2 cellular contexts compared by ENCODE assay signal in genomic region chr1:1162597-1163537, GRCh38.
TF ChIP-seq lines count a peak whose summit lies in the region.

No MANE protein-coding gene starts in this region.

TF ChIP-seq in H1, 55 proteins besides CTCF, POLR2A, EP300 and RAD21:
- no peak for TF ChIP-seq SUZ12 (IDR thresholded peaks at IDR 0.05; ENCODE audit: low read length)
- no peak for TF ChIP-seq SP4 (IDR thresholded peaks at IDR 0.05; ENCODE audit: low read length)
- TF ChIP-seq BRCA1 (IDR thresholded peaks at IDR 0.05; ENCODE audit: low read depth, low read length) = no peak
- TF ChIP-seq CBX8 (IDR thresholded peaks at IDR 0.05; ENCODE audit: borderline replicate concordance, low read depth, low read length) = no peak
- no peak for TF ChIP-seq EGR1 (IDR thresholded peaks at IDR 0.05; ENCODE audit: borderline replicate concordance, low read depth, low read length)
- TF ChIP-seq, protein P1, sequence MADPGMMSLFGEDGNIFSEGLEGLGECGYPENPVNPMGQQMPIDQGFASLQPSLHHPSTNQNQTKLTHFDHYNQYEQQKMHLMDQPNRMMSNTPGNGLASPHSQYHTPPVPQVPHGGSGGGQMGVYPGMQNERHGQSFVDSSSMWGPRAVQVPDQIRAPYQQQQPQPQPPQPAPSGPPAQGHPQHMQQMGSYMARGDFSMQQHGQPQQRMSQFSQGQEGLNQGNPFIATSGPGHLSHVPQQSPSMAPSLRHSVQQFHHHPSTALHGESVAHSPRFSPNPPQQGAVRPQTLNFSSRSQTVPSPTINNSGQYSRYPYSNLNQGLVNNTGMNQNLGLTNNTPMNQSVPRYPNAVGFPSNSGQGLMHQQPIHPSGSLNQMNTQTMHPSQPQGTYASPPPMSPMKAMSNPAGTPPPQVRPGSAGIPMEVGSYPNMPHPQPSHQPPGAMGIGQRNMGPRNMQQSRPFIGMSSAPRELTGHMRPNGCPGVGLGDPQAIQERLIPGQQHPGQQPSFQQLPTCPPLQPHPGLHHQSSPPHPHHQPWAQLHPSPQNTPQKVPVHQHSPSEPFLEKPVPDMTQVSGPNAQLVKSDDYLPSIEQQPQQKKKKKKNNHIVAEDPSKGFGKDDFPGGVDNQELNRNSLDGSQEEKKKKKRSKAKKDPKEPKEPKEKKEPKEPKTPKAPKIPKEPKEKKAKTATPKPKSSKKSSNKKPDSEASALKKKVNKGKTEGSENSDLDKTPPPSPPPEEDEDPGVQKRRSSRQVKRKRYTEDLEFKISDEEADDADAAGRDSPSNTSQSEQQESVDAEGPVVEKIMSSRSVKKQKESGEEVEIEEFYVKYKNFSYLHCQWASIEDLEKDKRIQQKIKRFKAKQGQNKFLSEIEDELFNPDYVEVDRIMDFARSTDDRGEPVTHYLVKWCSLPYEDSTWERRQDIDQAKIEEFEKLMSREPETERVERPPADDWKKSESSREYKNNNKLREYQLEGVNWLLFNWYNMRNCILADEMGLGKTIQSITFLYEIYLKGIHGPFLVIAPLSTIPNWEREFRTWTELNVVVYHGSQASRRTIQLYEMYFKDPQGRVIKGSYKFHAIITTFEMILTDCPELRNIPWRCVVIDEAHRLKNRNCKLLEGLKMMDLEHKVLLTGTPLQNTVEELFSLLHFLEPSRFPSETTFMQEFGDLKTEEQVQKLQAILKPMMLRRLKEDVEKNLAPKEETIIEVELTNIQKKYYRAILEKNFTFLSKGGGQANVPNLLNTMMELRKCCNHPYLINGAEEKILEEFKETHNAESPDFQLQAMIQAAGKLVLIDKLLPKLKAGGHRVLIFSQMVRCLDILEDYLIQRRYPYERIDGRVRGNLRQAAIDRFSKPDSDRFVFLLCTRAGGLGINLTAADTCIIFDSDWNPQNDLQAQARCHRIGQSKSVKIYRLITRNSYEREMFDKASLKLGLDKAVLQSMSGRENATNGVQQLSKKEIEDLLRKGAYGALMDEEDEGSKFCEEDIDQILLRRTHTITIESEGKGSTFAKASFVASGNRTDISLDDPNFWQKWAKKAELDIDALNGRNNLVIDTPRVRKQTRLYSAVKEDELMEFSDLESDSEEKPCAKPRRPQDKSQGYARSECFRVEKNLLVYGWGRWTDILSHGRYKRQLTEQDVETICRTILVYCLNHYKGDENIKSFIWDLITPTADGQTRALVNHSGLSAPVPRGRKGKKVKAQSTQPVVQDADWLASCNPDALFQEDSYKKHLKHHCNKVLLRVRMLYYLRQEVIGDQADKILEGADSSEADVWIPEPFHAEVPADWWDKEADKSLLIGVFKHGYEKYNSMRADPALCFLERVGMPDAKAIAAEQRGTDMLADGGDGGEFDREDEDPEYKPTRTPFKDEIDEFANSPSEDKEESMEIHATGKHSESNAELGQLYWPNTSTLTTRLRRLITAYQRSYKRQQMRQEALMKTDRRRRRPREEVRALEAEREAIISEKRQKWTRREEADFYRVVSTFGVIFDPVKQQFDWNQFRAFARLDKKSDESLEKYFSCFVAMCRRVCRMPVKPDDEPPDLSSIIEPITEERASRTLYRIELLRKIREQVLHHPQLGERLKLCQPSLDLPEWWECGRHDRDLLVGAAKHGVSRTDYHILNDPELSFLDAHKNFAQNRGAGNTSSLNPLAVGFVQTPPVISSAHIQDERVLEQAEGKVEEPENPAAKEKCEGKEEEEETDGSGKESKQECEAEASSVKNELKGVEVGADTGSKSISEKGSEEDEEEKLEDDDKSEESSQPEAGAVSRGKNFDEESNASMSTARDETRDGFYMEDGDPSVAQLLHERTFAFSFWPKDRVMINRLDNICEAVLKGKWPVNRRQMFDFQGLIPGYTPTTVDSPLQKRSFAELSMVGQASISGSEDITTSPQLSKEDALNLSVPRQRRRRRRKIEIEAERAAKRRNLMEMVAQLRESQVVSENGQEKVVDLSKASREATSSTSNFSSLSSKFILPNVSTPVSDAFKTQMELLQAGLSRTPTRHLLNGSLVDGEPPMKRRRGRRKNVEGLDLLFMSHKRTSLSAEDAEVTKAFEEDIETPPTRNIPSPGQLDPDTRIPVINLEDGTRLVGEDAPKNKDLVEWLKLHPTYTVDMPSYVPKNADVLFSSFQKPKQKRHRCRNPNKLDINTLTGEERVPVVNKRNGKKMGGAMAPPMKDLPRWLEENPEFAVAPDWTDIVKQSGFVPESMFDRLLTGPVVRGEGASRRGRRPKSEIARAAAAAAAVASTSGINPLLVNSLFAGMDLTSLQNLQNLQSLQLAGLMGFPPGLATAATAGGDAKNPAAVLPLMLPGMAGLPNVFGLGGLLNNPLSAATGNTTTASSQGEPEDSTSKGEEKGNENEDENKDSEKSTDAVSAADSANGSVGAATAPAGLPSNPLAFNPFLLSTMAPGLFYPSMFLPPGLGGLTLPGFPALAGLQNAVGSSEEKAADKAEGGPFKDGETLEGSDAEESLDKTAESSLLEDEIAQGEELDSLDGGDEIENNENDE (IDR thresholded peaks at IDR 0.05; ENCODE audit: insufficient replicate concordance, low read length) = no peak
- no peak for TF ChIP-seq RFX5 (IDR thresholded peaks at IDR 0.05; ENCODE audit: borderline replicate concordance, low read depth, low read length)
- no peak for TF ChIP-seq GABPA (IDR thresholded peaks at IDR 0.05; ENCODE audit: borderline replicate concordance, insufficient read depth, low read length)
- TF ChIP-seq ZNF274 (IDR thresholded peaks at IDR 0.05; ENCODE audit: borderline replicate concordance, extremely low read depth, low read length) = no peak
- no peak for TF ChIP-seq FOSL1 (IDR thresholded peaks at IDR 0.05; ENCODE audit: insufficient read depth, low read depth, low read length)
- TF ChIP-seq YY1 (IDR thresholded peaks at IDR 0.05; ENCODE audit: low read depth, low read length) = no peak
- TF ChIP-seq GTF2F1 (IDR thresholded peaks at IDR 0.05; ENCODE audit: borderline replicate concordance, low read depth, low read length) = no peak
- no peak for TF ChIP-seq SIN3A (conservative IDR thresholded peaks at IDR 0.05 in 1 of 2, IDR thresholded peaks at IDR 0.05 in 1 of 2; ENCODE audit: low read depth in 1 of 2, low read length in 2 of 2)
- no peak for TF ChIP-seq NANOG (IDR thresholded peaks at IDR 0.05; ENCODE audit: insufficient read depth, low read depth, low read length, poor library complexity, severe bottlenecking)
- no peak for TF ChIP-seq TAF1 (IDR thresholded peaks at IDR 0.05; ENCODE audit: low read depth, low read length)
- TF ChIP-seq EZH2 (IDR thresholded peaks at IDR 0.05; ENCODE audit: low read depth, low read length, severe bottlenecking) = no peak
- TF ChIP-seq JUN (IDR thresholded peaks at IDR 0.05; ENCODE audit: low read depth, low read length) = no peak
- no peak for TF ChIP-seq HDAC2 (IDR thresholded peaks at IDR 0.05; ENCODE audit: borderline replicate concordance in 1 of 2, low read depth in 2 of 2, low read length in 2 of 2)

TF ChIP-seq in SK-N-SH, 30 proteins besides CTCF, POLR2A, EP300 and RAD21:
- TF ChIP-seq MXI1 (IDR thresholded peaks at IDR 0.05; ENCODE audit: low read depth, low read length) (no peak), ELF1 (IDR thresholded peaks at IDR 0.05) (no peak), PBX3 (IDR thresholded peaks at IDR 0.05) (no peak), EZH2phosphoT487 (IDR thresholded peaks at IDR 0.05; ENCODE audit: borderline replicate concordance, low read depth) (no peak), JUND (IDR thresholded peaks at IDR 0.05) (no peak), TCF12 (IDR thresholded peaks at IDR 0.05) (no peak), SIN3A (IDR thresholded peaks at IDR 0.05; ENCODE audit: borderline replicate concordance, low read depth, low read length) (no peak), GATA2 (CRISPR knock-in tag; IDR thresholded peaks at IDR 0.05) (no peak), FOSL2 (IDR thresholded peaks at IDR 0.05; ENCODE audit: borderline replicate concordance, low read depth) (no peak), RXRA (IDR thresholded peaks at IDR 0.05; ENCODE audit: borderline replicate concordance, low read depth) (no peak), CHD2 (IDR thresholded peaks at IDR 0.05; ENCODE audit: low read length, partially characterized antibody) (no peak), YY1 (IDR thresholded peaks at IDR 0.05; ENCODE audit: low read depth) (no peak), RCOR1 (IDR thresholded peaks at IDR 0.05; ENCODE audit: low read length) (no peak), TAF1 (IDR thresholded peaks at IDR 0.05; ENCODE audit: borderline replicate concordance, low read depth, low read length) (no peak), RFX5 (IDR thresholded peaks at IDR 0.05; ENCODE audit: low read length) (no peak)
- TF ChIP-seq, protein P2, sequence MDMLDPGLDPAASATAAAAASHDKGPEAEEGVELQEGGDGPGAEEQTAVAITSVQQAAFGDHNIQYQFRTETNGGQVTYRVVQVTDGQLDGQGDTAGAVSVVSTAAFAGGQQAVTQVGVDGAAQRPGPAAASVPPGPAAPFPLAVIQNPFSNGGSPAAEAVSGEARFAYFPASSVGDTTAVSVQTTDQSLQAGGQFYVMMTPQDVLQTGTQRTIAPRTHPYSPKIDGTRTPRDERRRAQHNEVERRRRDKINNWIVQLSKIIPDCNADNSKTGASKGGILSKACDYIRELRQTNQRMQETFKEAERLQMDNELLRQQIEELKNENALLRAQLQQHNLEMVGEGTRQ (IDR thresholded peaks at IDR 0.05; ENCODE audit: borderline replicate concordance, low read depth, low read length) = no peak
- TF ChIP-seq, protein P3, sequence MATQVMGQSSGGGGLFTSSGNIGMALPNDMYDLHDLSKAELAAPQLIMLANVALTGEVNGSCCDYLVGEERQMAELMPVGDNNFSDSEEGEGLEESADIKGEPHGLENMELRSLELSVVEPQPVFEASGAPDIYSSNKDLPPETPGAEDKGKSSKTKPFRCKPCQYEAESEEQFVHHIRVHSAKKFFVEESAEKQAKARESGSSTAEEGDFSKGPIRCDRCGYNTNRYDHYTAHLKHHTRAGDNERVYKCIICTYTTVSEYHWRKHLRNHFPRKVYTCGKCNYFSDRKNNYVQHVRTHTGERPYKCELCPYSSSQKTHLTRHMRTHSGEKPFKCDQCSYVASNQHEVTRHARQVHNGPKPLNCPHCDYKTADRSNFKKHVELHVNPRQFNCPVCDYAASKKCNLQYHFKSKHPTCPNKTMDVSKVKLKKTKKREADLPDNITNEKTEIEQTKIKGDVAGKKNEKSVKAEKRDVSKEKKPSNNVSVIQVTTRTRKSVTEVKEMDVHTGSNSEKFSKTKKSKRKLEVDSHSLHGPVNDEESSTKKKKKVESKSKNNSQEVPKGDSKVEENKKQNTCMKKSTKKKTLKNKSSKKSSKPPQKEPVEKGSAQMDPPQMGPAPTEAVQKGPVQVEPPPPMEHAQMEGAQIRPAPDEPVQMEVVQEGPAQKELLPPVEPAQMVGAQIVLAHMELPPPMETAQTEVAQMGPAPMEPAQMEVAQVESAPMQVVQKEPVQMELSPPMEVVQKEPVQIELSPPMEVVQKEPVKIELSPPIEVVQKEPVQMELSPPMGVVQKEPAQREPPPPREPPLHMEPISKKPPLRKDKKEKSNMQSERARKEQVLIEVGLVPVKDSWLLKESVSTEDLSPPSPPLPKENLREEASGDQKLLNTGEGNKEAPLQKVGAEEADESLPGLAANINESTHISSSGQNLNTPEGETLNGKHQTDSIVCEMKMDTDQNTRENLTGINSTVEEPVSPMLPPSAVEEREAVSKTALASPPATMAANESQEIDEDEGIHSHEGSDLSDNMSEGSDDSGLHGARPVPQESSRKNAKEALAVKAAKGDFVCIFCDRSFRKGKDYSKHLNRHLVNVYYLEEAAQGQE (IDR thresholded peaks at IDR 0.05; ENCODE audit: low read depth, low read length) = no peak
- TF ChIP-seq, protein P4, sequence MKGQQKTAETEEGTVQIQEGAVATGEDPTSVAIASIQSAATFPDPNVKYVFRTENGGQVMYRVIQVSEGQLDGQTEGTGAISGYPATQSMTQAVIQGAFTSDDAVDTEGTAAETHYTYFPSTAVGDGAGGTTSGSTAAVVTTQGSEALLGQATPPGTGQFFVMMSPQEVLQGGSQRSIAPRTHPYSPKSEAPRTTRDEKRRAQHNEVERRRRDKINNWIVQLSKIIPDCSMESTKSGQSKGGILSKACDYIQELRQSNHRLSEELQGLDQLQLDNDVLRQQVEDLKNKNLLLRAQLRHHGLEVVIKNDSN (IDR thresholded peaks at IDR 0.05; ENCODE audit: borderline replicate concordance, low read depth) = no peak
